1 cellular context compared by ENCODE assay signal in genomic region chr12:108689314-108690190, GRCh38.
TF ChIP-seq lines count a peak whose summit lies in the region.

No MANE protein-coding gene starts in this region.

TF ChIP-seq in K562, 482 proteins besides CTCF, POLR2A, EP300 and RAD21 (continued from another document and continues in another):
- peak; percentile 17 for TF ChIP-seq PRDM10 (IDR thresholded peaks at IDR 0.05; ENCODE audit: partially characterized antibody)
- no peak for TF ChIP-seq ZKSCAN1 (IDR thresholded peaks at IDR 0.05; ENCODE audit: low read depth, low read length)
- peak; percentile 38; the same call in 1 of the 2 replicates for TF ChIP-seq DMBX1 (CRISPR knock-in tag; IDR thresholded peaks at IDR 0.05; ENCODE audit: borderline replicate concordance)
- no peak for TF ChIP-seq THRA (IDR thresholded peaks at IDR 0.05)
- TF ChIP-seq HDAC3 (IDR thresholded peaks at IDR 0.05; ENCODE audit: borderline replicate concordance, partially characterized antibody), result peak; percentile 85
- no peak for TF ChIP-seq ATF3 (IDR thresholded peaks at IDR 0.05)
- TF ChIP-seq ATF3 (CRISPR knock-in tag; conservative IDR thresholded peaks at IDR 0.05), result no peak
- no peak for TF ChIP-seq USF1 (CRISPR knock-in tag; IDR thresholded peaks at IDR 0.05)
- no peak for TF ChIP-seq E2F5 (CRISPR knock-in tag; IDR thresholded peaks at IDR 0.05)
- TF ChIP-seq ZBTB17 (CRISPR knock-in tag; IDR thresholded peaks at IDR 0.05), result 0 out of 2 replicates have a peak, but pooled peaks have one; percentile 18
- TF ChIP-seq FOXP4 (CRISPR knock-in tag; IDR thresholded peaks at IDR 0.05; ENCODE audit: borderline replicate concordance), result no peak
- TF ChIP-seq TBP (optimal IDR thresholded peaks at IDR 0.05; ENCODE audit: low read depth, low read length), result peak; percentile 49
- TF ChIP-seq SAFB (IDR thresholded peaks at IDR 0.05; ENCODE audit: borderline replicate concordance, low read depth, low read length), result no peak
- TF ChIP-seq U2AF1 (optimal IDR thresholded peaks at IDR 0.05; ENCODE audit: low read depth, low read length), result no peak
- no peak for TF ChIP-seq ZNF224 (CRISPR knock-in tag; IDR thresholded peaks at IDR 0.05)
- no peak for TF ChIP-seq SRSF3 (IDR thresholded peaks at IDR 0.05; ENCODE audit: insufficient read depth, low read length)
- TF ChIP-seq ZBTB5 (IDR thresholded peaks at IDR 0.05), result no peak
- TF ChIP-seq GTF3C2 (IDR thresholded peaks at IDR 0.05; ENCODE audit: borderline replicate concordance, extremely low read depth, insufficient read length), result no peak
- no peak for TF ChIP-seq ILK (tag; IDR thresholded peaks at IDR 0.05; ENCODE audit: borderline replicate concordance, low read depth)
- 0 out of 2 replicates have a peak, but pooled peaks have one; percentile 21 for TF ChIP-seq HDGF (IDR thresholded peaks at IDR 0.05)
- no peak for TF ChIP-seq MCM7 (IDR thresholded peaks at IDR 0.05)
- TF ChIP-seq CSDE1 (IDR thresholded peaks at IDR 0.05), result no peak
- peak; percentile 23 to 62; a peak in 3 of 4 replicates for TF ChIP-seq MAZ (CRISPR knock-in tag; conservative IDR thresholded peaks at IDR 0.05 in 1 of 2, IDR thresholded peaks at IDR 0.05 in 1 of 2)
- peak; percentile 25; the same call in 1 of the 2 replicates for TF ChIP-seq ZNF311 (CRISPR knock-in tag; IDR thresholded peaks at IDR 0.05)
- TF ChIP-seq HNRNPUL1 (IDR thresholded peaks at IDR 0.05; ENCODE audit: low read length), result no peak
- no peak for TF ChIP-seq SAP30 (IDR thresholded peaks at IDR 0.05; ENCODE audit: borderline replicate concordance, insufficient read depth, low read depth, low read length, poor library complexity, severe bottlenecking)
- TF ChIP-seq SMAD4 (CRISPR knock-in tag; conservative IDR thresholded peaks at IDR 0.05), result peak; percentile 64
- TF ChIP-seq ZNF507 (tag; conservative IDR thresholded peaks at IDR 0.05), result no peak
- no peak for TF ChIP-seq ATF6 (CRISPR knock-in tag; IDR thresholded peaks at IDR 0.05)
- peak; percentile 81 for TF ChIP-seq STAT5A (IDR thresholded peaks at IDR 0.05; ENCODE audit: borderline replicate concordance, low read length)
- no peak for TF ChIP-seq THRB (CRISPR knock-in tag; conservative IDR thresholded peaks at IDR 0.05)
